In the genomic region with DNA sequence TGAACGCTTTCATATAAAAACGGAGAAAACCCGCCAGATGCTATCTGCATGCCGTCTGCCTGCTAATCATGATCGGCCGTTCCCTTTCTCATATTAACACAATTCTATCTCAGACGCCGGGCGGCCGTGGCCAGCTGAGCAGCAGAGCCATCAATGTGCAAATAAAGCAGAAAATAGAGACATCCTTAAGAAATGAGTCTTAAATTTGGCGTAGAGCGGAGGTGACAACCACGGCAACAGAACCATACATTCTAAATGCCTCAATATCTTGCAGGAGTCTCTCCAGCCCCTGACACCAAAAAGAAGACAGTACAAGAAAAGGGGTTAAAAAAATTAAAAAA, we compare ENCODE assay signal across 8 cellular contexts. TPM values are rescaled to one million over a fixed set of nuclear protein-coding genes. Genes with fewer than 3 reads are reported as not detected.
DNase-seq lines count a peak whose midpoint lies in the region; ATAC-seq and TF ChIP-seq lines count a peak whose summit lies in the region.

No MANE protein-coding gene starts in this region.

- H3K9me3 Mint-ChIP-seq in activated T-cell treated with anti-CD3 and anti-CD28 coated beads, Interleukin-2, amount 50 U/mL, for 72 hours = peaks cover 0 to 2% of the 10 kb centered on the region in 2 donors

- peak; percentile 24 for DNase-seq in COLO668 (lab: John Stamatoyannopoulos, UW; ENCODE audit: unreplicated experiment)
- peak; percentile 21 to 30 for DNase-seq in activated T-cell treated with anti-CD3 and anti-CD28 coated beads, Interleukin-2, amount 50 U/mL, for 72 hours
- DNase-seq in iris pigment epithelial cell (ENCODE audit: low read depth) = peak; percentile 44
- no peak for DNase-seq in upper lobe of right lung
- no peak for DNase-seq in GM10248 (ENCODE audit: extremely low spot score)
- DNase-seq in GM19240 (ENCODE audit: insufficient read length, low spot score) = no peak

- no peak for ATAC-seq in activated T-cell treated with anti-CD3 and anti-CD28 coated beads, Interleukin-2, amount 50 U/mL, for 72 hours (replicated peaks in 1 of 2)
- ATAC-seq in upper lobe of right lung (no peak), GM18868 (IDR thresholded peaks at IDR 0.05; ENCODE audit: unreplicated experiment) (no peak)

- peaks cover 14% of the 10 kb centered on the region for H3K4me1 ChIP-seq in upper lobe of right lung

- peak overlapping the region; percentile 67 for H3K4me3 ChIP-seq in upper lobe of right lung

- peaks cover 35% of the 10 kb centered on the region for H3K4me1 Mint-ChIP-seq in activated T-cell treated with anti-CD3 and anti-CD28 coated beads, Interleukin-2, amount 50 U/mL, for 72 hours (ENCODE audit: low read depth)

- peaks cover 62% of the 10 kb centered on the region for H3K27me3 Mint-ChIP-seq in activated T-cell treated with anti-CD3 and anti-CD28 coated beads, Interleukin-2, amount 50 U/mL, for 72 hours (ENCODE audit: low read depth)

- H3K36me3 Mint-ChIP-seq in activated T-cell treated with anti-CD3 and anti-CD28 coated beads, Interleukin-2, amount 50 U/mL, for 72 hours (ENCODE audit: insufficient read depth in 2 of 2) = peaks cover 13% of the 10 kb centered on the region in 2 donors

- intact Hi-C loops in upper lobe of right lung (cut with DNase I) = no loop called here

- peaks cover 70% of the 10 kb centered on the region for H3K27me3 ChIP-seq in upper lobe of right lung

- peak overlapping the region; percentile 99 for H3K27ac ChIP-seq in KOPT-K1 (ENCODE audit: low read depth, low read length, poor library complexity, severe bottlenecking)
- H3K27ac ChIP-seq in upper lobe of right lung = peak overlapping the region; percentile 68

- peak overlapping the region; percentile 88 to 92 for H3K4me3 Mint-ChIP-seq in activated T-cell treated with anti-CD3 and anti-CD28 coated beads, Interleukin-2, amount 50 U/mL, for 72 hours

- TF ChIP-seq CTCF in upper lobe of right lung (IDR thresholded peaks at IDR 0.05) (no peak), GM10248 (IDR thresholded peaks at IDR 0.05; ENCODE audit: control extremely low read depth, extremely low read depth, low read depth, missing control alignments) (no peak)

- CTCF ChIA-PET in GM10248 (lab: Yijun Ruan, JAX) = no interaction called here

- POLR2A ChIA-PET in GM10248 (lab: Yijun Ruan, JAX) = no interaction called here

- H3K27ac Mint-ChIP-seq in activated T-cell treated with anti-CD3 and anti-CD28 coated beads, Interleukin-2, amount 50 U/mL, for 72 hours = peak overlapping the region; percentile 2

- H3K9me3 ChIP-seq in KOPT-K1 (ENCODE audit: insufficient read depth, low read length, poor library complexity, severe bottlenecking) = no peaks in the 10 kb centered on the region
- H3K9me3 ChIP-seq in upper lobe of right lung = no peaks in the 10 kb centered on the region

- H3K36me3 ChIP-seq in KOPT-K1 (ENCODE audit: insufficient read depth, low read length) = peaks cover 9% of the 10 kb centered on the region; the same call in 1 of the 2 replicates
- H3K36me3 ChIP-seq in upper lobe of right lung = no peaks in the 10 kb centered on the region

RNA-seq across cellular contexts. Expression of gene IRX5, which starts 2.7 kb away (rescaled TPM):
- total RNA-seq in activated T-cell treated with anti-CD3 and anti-CD28 coated beads, Interleukin-2, amount 50 U/mL, for 72 hours = 1 to 10 TPM in 1 of 2 donors, under 1 TPM in 1; 0.74 to 1.4 TPM
- total RNA-seq in upper lobe of right lung = 23.3 TPM

Comparison
In these comparisons a context has a peak if more than half of its experiments do, and no peak if none do; other contexts are left out.
1. DNase-seq: peak in COLO668 (single experiment), activated T-cell treated with anti-CD3 and anti-CD28 coated beads, Interleukin-2, amount 50 U/mL, for 72 hours (2 of 2) and iris pigment epithelial cell (single experiment); none in upper lobe of right lung (single experiment), GM10248 (single experiment) and GM19240 (single experiment).